Comparison of ENCODE assay signal across 11 cellular contexts in the genomic region with DNA sequence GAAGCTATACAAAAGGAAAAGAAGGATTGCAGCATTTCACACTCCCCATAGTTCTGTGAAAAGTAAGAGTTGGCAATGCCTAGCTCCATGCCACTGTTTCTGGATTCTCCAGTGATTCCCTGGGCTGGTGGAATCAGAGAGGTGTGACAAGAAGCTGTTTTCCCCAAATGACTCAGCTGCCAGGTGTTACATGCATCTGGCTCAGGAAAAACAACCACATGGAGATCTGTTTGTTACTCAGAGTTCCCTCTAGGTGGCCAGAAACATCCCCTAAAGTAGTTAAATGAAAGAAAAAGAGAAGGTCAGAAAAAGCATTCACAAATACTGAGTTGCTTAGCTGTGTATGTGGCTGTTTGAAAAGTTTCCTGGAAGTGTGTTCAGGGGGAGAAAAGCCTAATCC.
DNase-seq lines count a peak whose midpoint lies in the region; ATAC-seq, FAIRE-seq and TF ChIP-seq lines count a peak whose summit lies in the region.
"Had no signal": no experiment of that assay in that cellular context is flagged by ENCODE, and none has a peak within 500 bp of the region (broad histone marks: within the 10 kb centered on the region; RNA-seq: fewer than 3 reads in every experiment).

No MANE protein-coding gene starts in this region.

- POLR2A ChIA-PET in H1 (lab: Charles Lee; ENCODE audit: partially characterized antibody): no interaction called here

- H2BK20ac ChIP-seq in H1 (ENCODE audit: low read length): no peak overlapping the region

- no peak overlapping the region for H3K56ac ChIP-seq in H1 (replicated peaks; ENCODE audit: insufficient read length, low read depth, low read length)

- H4K20me1 ChIP-seq in H1 (replicated peaks in 1 of 2; ENCODE audit: control insufficient read depth in 1 of 2, insufficient read depth in 2 of 2, low read length in 2 of 2): no peaks in the 10 kb centered on the region

- peak; percentile 19 for DNase-seq in DMS 273 treated with DMSO at 0.1 percent for 48 hours (lab: John Stamatoyannopoulos, UW)
- no peak for DNase-seq in H1 (ENCODE audit: low read depth in 1 of 2, low spot score in 2 of 2)
- no peak for DNase-seq in AML-193 (lab: John Stamatoyannopoulos, UW)
- no peak for DNase-seq in left ventricle myocardium inferior
- DNase-seq: activated naive CD8-positive, alpha-beta T cell treated with anti-CD3 and anti-CD28 coated beads, Interleukin-2, amount 50 U/mL, for 24 hours; effector memory CD8-positive, alpha-beta T cell; hippocampal formation had no signal

- no peak overlapping the region for H2BK15ac ChIP-seq in H1 (ENCODE audit: low read length)

- H3K27ac ChIP-seq in H1 (ENCODE audit: low read depth, low read length) (no peak overlapping the region), left ventricle myocardium inferior (replicated peaks) (no peak overlapping the region)

- no peak overlapping the region for H4K8ac ChIP-seq in H1 (ENCODE audit: extremely low read depth, insufficient read depth, low read length)

- no peak overlapping the region for H2BK5ac ChIP-seq in H1 (ENCODE audit: low read depth, low read length)

- H3K27me3 ChIP-seq in H1 (replicated peaks in 1 of 4; ENCODE audit: control insufficient read depth in 3 of 4, extremely low read depth in 1 of 4, insufficient read depth in 3 of 4, low read length in 3 of 4) (no peaks in the 10 kb centered on the region; a peak in 1 of 7 replicates), left ventricle myocardium inferior (ENCODE audit: low read depth) (peaks cover 32% of the 10 kb centered on the region)

- no peaks in the 10 kb centered on the region for H3K36me3 ChIP-seq in H1 (ENCODE audit: control insufficient read depth in 2 of 4, insufficient read depth in 4 of 4, low read length in 3 of 4)
- no peaks in the 10 kb centered on the region for H3K36me3 ChIP-seq in left ventricle myocardium inferior

- H3K9me3 ChIP-seq in H1 (ENCODE audit: insufficient read depth in 2 of 2, low read depth in 1 of 2, low read length in 1 of 2): no peaks in the 10 kb centered on the region
- H3K9me3 ChIP-seq in left ventricle myocardium inferior (replicated peaks): no peaks in the 10 kb centered on the region

- CTCF ChIA-PET in H1 (lab: Charles Lee; ENCODE audit: partially characterized antibody): interaction anchor here (1.0 to 4.1 kb wide), 9 partner anchors 9 to 536 kb away, joined by 3 to 32 read pairs (median 3); no protein-coding TSS in a partner anchor

- no peaks in the 10 kb centered on the region; the same call in 1 of the 2 replicates for H3K23me2 ChIP-seq in H1 (ENCODE audit: low read depth, low read length)

- H3K79me2 ChIP-seq in H1 (ENCODE audit: control insufficient read depth in 1 of 2, insufficient read depth in 2 of 2, low read length in 2 of 2): no peaks in the 10 kb centered on the region

- no peak overlapping the region for H4K91ac ChIP-seq in H1 (replicated peaks; ENCODE audit: insufficient read length, low read length)

- no peak overlapping the region for H2BK120ac ChIP-seq in H1 (replicated peaks; ENCODE audit: low read depth, low read length)

- TF ChIP-seq CTCF in H1 (IDR thresholded peaks at IDR 0.05; ENCODE audit: control extremely low read depth in 1 of 3, insufficient read depth in 1 of 3, low read depth in 1 of 3, low read length in 3 of 3) (peak in 2 of 3 experiments; percentile 4 to 31; a peak in 2 of 4 replicates), left ventricle myocardium inferior (IDR thresholded peaks at IDR 0.05; ENCODE audit: borderline replicate concordance) (no peak)

- intact Hi-C loops in left ventricle myocardium inferior (cut with micrococcal nuclease): no loop called here

- TF ChIP-seq EP300 in H1 (IDR thresholded peaks at IDR 0.05; ENCODE audit: borderline replicate concordance in 1 of 2, low read depth in 2 of 2, low read length in 2 of 2): no peak

- H3K4me2 ChIP-seq in H1 (ENCODE audit: insufficient read depth in 1 of 2, low read depth in 2 of 2, low read length in 2 of 2): no peak overlapping the region

- no peak overlapping the region for H3K9ac ChIP-seq in H1 (replicated peaks in 1 of 4; ENCODE audit: extremely low read depth in 1 of 4, low read depth in 3 of 4, low read length in 3 of 4)

- H3K4me3 ChIP-seq in H1 (ENCODE audit: extremely low read depth in 1 of 4, insufficient read depth in 2 of 4, low read depth in 3 of 4, low read length in 4 of 4) (no peak overlapping the region), left ventricle myocardium inferior (no peak overlapping the region)

- FAIRE-seq in H1 (lab: Jason Lieb, UNC): peak; percentile 50

- H3K4ac ChIP-seq in H1 (replicated peaks; ENCODE audit: insufficient read length, low read depth, low read length): no peak overlapping the region

- TF ChIP-seq RAD21 in H1 (IDR thresholded peaks at IDR 0.05 in 1 of 2, conservative IDR thresholded peaks at IDR 0.05 in 1 of 2; ENCODE audit: low read depth in 2 of 2, low read length in 2 of 2): peak; percentile 10 to 27; a peak in 2 of 4 replicates

- no peak overlapping the region for H3K18ac ChIP-seq in H1 (ENCODE audit: extremely low read depth, low read length)

- ATAC-seq in GM19463 (IDR thresholded peaks at IDR 0.05; ENCODE audit: unreplicated experiment) (peak; percentile 71), HG03565 (IDR thresholded peaks at IDR 0.05; ENCODE audit: unreplicated experiment) (peak; percentile 64), GM21737 (IDR thresholded peaks at IDR 0.05; ENCODE audit: unreplicated experiment) (no peak), GM21825 (IDR thresholded peaks at IDR 0.05; ENCODE audit: unreplicated experiment) (no peak)
- ATAC-seq: activated naive CD8-positive, alpha-beta T cell treated with anti-CD3 and anti-CD28 coated beads, Interleukin-2, amount 50 U/mL, for 24 hours; effector memory CD8-positive, alpha-beta T cell had no signal

- no peak overlapping the region for H2BK12ac ChIP-seq in H1 (ENCODE audit: low read depth, low read length)

- H3K79me1 ChIP-seq in H1 (ENCODE audit: low read depth, low read length): no peaks in the 10 kb centered on the region

- no peak overlapping the region for H2AK5ac ChIP-seq in H1 (ENCODE audit: low read depth, low read length)

- TF ChIP-seq POLR2A in H1 (IDR thresholded peaks at IDR 0.05; ENCODE audit: control extremely low read depth in 1 of 2, low read depth in 2 of 2, low read length in 2 of 2): no peak

- H3K14ac ChIP-seq in H1 (ENCODE audit: insufficient read length): no peak overlapping the region

- H3K4me1 ChIP-seq in H1 (replicated peaks in 1 of 4; ENCODE audit: control insufficient read depth in 3 of 4, insufficient read depth in 4 of 4, low read length in 3 of 4) (peaks cover 0 to 10% (median 4%) of the 10 kb centered on the region in 4 experiments; a peak in 2 of 7 replicates), left ventricle myocardium inferior (no peaks in the 10 kb centered on the region)

- no peak overlapping the region for H2AFZ ChIP-seq in H1 (ENCODE audit: low read length)

- no peak overlapping the region for H3K23ac ChIP-seq in H1 (ENCODE audit: insufficient read length)

- H4K5ac ChIP-seq in H1 (ENCODE audit: insufficient read length, low read depth, low read length): no peak overlapping the region

TF ChIP-seq in H1, 55 proteins besides CTCF, POLR2A, EP300 and RAD21 (continues in another document):
- TF ChIP-seq RNF2 (IDR thresholded peaks at IDR 0.05; ENCODE audit: borderline replicate concordance, low read depth, low read length, missing control alignments, poor library complexity, severe bottlenecking) (no peak), YY1 (IDR thresholded peaks at IDR 0.05; ENCODE audit: low read depth, low read length) (no peak), SP2 (IDR thresholded peaks at IDR 0.05; ENCODE audit: low read length) (no peak), SP1 (IDR thresholded peaks at IDR 0.05; ENCODE audit: low read depth, low read length) (no peak), SUZ12 (IDR thresholded peaks at IDR 0.05; ENCODE audit: low read length) (no peak), PHF8 (conservative IDR thresholded peaks at IDR 0.05; ENCODE audit: low read depth, low read length) (no peak), CHD1 (IDR thresholded peaks at IDR 0.05; ENCODE audit: low read depth, low read length) (no peak), ASH2L (IDR thresholded peaks at IDR 0.05; ENCODE audit: low read length) (no peak), SRF (IDR thresholded peaks at IDR 0.05; ENCODE audit: low read depth, low read length) (no peak), EGR1 (IDR thresholded peaks at IDR 0.05; ENCODE audit: borderline replicate concordance, low read depth, low read length) (no peak), KDM4A (IDR thresholded peaks at IDR 0.05; ENCODE audit: low read depth, low read length, severe bottlenecking) (no peak), CHD2 (IDR thresholded peaks at IDR 0.05; ENCODE audit: low read length) (no peak), EZH2 (IDR thresholded peaks at IDR 0.05; ENCODE audit: low read depth, low read length, severe bottlenecking) (no peak), SAP30 (IDR thresholded peaks at IDR 0.05; ENCODE audit: insufficient read depth, insufficient replicate concordance, low read length) (no peak), CBX5 (IDR thresholded peaks at IDR 0.05; ENCODE audit: low read depth, low read length) (no peak), RXRA (IDR thresholded peaks at IDR 0.05; ENCODE audit: insufficient read depth, low read depth, low read length) (no peak), CTBP2 (IDR thresholded peaks at IDR 0.05; ENCODE audit: borderline replicate concordance, insufficient read depth, insufficient read length, low read length) (no peak), JUND (IDR thresholded peaks at IDR 0.05; ENCODE audit: low read length) (peak; percentile 39; the same call in 1 of the 2 replicates), RFX5 (IDR thresholded peaks at IDR 0.05; ENCODE audit: borderline replicate concordance, low read depth, low read length) (no peak), BACH1 (IDR thresholded peaks at IDR 0.05; ENCODE audit: low read length) (peak; percentile 37; the same call in 1 of the 2 replicates), TAF7 (optimal IDR thresholded peaks at IDR 0.05; ENCODE audit: borderline replicate concordance, low read depth, low read length) (no peak)
- TF ChIP-seq, protein P1, sequence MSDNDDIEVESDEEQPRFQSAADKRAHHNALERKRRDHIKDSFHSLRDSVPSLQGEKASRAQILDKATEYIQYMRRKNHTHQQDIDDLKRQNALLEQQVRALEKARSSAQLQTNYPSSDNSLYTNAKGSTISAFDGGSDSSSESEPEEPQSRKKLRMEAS (IDR thresholded peaks at IDR 0.05): peak; percentile 55; the same call in 1 of the 2 replicates
- TF ChIP-seq, protein P2, sequence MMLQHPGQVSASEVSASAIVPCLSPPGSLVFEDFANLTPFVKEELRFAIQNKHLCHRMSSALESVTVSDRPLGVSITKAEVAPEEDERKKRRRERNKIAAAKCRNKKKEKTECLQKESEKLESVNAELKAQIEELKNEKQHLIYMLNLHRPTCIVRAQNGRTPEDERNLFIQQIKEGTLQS (IDR thresholded peaks at IDR 0.05; ENCODE audit: insufficient read depth, low read depth, low read length): no peak

Comparison
In these comparisons a context has a peak if more than half of its experiments do, and no peak if none do; other contexts are left out.
1. ATAC-seq: peak in GM19463 (single experiment) and HG03565 (single experiment); none in GM21737 (single experiment) and GM21825 (single experiment).